In genomic region chr14:95434161-95434560, GRCh38 we compare ENCODE assay signal across 14 cellular contexts.
DNase-seq lines count a peak whose midpoint lies in the region; ATAC-seq and TF ChIP-seq lines count a peak whose summit lies in the region.
"Had no signal": no experiment of that assay in that cellular context is flagged by ENCODE, and none has a peak within 500 bp of the region (broad histone marks: within the 10 kb centered on the region; RNA-seq: fewer than 3 reads in every experiment).

No MANE protein-coding gene starts in this region.

- H3K27ac ChIP-seq in BLaER1 = peak overlapping the region; percentile 16; the same call in 1 of the 2 replicates

- 0 out of 2 replicates have a peak overlapping the region, but pooled peaks have one; percentile 23 for H3K9ac ChIP-seq in BLaER1

- peaks cover 87% of the 10 kb centered on the region for H3K4me1 ChIP-seq in BLaER1
- H3K4me1 ChIP-seq: Caco-2 had no signal

- H3K4me3 Mint-ChIP-seq in T-helper 17 cell = no peak overlapping the region
- H3K4me3 Mint-ChIP-seq in osteocyte (ENCODE audit: unreplicated experiment) = no peak overlapping the region
- H3K4me3 Mint-ChIP-seq: CD8-positive, alpha-beta memory T cell; HFFc6 had no signal

- ATAC-seq in T-helper 17 cell = no peak
- ATAC-seq in left lobe of liver = peak; percentile 83
- no peak for ATAC-seq in GM18519 (IDR thresholded peaks at IDR 0.05; ENCODE audit: low FRiP score, unreplicated experiment)

- peaks cover 49% of the 10 kb centered on the region for H4K20me1 ChIP-seq in BLaER1

- H3K27ac Mint-ChIP-seq in T-helper 17 cell (peak overlapping the region; percentile 29), osteocyte (ENCODE audit: unreplicated experiment) (peak overlapping the region; percentile 41)
- H3K27ac Mint-ChIP-seq: HFFc6 had no signal

- H3K27me3 Mint-ChIP-seq in T-helper 17 cell = no peaks in the 10 kb centered on the region
- H3K27me3 Mint-ChIP-seq in osteocyte (ENCODE audit: unreplicated experiment) = no peaks in the 10 kb centered on the region
- H3K27me3 Mint-ChIP-seq: CD8-positive, alpha-beta memory T cell had no signal

- H3K9me3 Mint-ChIP-seq in osteocyte (ENCODE audit: unreplicated experiment) = peaks cover 9% of the 10 kb centered on the region
- H3K9me3 Mint-ChIP-seq: CD8-positive, alpha-beta memory T cell; HFFc6 had no signal

- no peak overlapping the region for H3K4me3 ChIP-seq in BLaER1

- H3K9me3 ChIP-seq in BLaER1 (no peaks in the 10 kb centered on the region), T-helper 17 cell (ENCODE audit: control insufficient read depth, low read length, poor library complexity, severe bottlenecking) (no peaks in the 10 kb centered on the region)
- H3K9me3 ChIP-seq: Caco-2 had no signal

- peaks cover 99% of the 10 kb centered on the region for H3K36me3 ChIP-seq in BLaER1

- in situ Hi-C loops in KBM-7 (cut with MboI; ENCODE audit: low pct_unique_long_range_greater_than_20kb, low sequenced_read_pairs) = no loop called here

- DNase-seq in T-helper 17 cell (no peak), left lobe of liver (ENCODE audit: low spot score) (peak; percentile 90), osteocyte (ENCODE audit: extremely low spot score, unreplicated experiment) (no peak), KBM-7 (no peak), activated gamma-delta T cell treated with Interleukin-2 at 50 U/mL for 16 hours (no peak)
- DNase-seq: Caco-2; CD8-positive, alpha-beta memory T cell; DND-41; GF-D8; HCEC 1CT; HFFc6; IMR-90 had no signal

- H3K36me3 Mint-ChIP-seq in T-helper 17 cell (ENCODE audit: low read depth) = peaks cover 7% of the 10 kb centered on the region
- H3K36me3 Mint-ChIP-seq in osteocyte (ENCODE audit: unreplicated experiment) = peaks cover 67% of the 10 kb centered on the region

- H3K4me2 ChIP-seq in BLaER1 = no peak overlapping the region

- no peaks in the 10 kb centered on the region for H3K27me3 ChIP-seq in BLaER1

- H3K4me1 Mint-ChIP-seq in T-helper 17 cell (peaks cover 4% of the 10 kb centered on the region), osteocyte (ENCODE audit: unreplicated experiment) (peaks cover 22% of the 10 kb centered on the region)
- H3K4me1 Mint-ChIP-seq: CD8-positive, alpha-beta memory T cell had no signal

- no peak for TF ChIP-seq CTCF in osteocyte (IDR thresholded peaks at IDR 0.05)
